Comparison of ENCODE assay signal across 1 cellular context in the genomic region with DNA sequence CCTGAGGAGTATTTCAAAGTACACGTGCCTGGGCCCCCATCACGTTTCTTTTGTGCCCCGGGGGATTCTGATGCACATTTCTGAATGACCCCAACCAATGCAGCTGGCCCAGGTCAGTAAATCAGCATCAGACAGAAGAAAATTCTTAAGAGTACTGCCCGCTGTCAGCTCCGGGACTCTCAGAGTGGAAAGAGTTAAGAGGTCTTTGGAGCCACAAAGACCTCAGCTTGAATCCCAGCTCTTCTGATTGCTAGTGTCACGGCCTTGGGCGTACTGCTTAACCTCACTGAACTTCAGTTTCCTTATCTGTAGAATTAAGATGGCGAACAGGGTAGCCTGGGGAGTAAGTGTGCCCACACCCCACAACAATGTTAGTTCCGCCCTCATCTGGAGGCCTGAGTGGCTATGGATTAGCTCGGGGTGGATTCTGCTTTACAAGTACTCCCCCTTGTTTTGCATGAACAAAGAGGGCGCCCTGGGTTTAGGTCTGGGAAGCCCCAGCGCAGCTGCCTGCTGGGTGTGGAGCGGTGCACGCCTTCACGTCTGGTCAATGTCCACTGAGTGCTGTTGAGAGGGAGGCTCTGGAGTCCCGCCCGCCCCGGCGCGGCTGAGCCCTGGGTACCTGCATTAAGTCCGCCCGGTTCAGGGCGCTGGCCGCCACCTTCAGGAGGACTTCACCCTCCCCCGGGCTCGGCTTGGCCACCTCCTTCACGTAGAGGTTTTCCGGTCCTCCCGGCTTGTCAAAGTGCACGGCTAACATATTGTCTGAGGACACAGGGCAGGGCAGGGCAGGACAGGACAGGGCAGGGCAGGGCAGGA.
TF ChIP-seq lines count a peak whose summit lies in the region.

No MANE protein-coding gene starts in this region.

TF ChIP-seq in HCT116, 20 proteins besides CTCF, POLR2A, EP300 and RAD21 (continued from another document):
- TF ChIP-seq ZBTB33 (IDR thresholded peaks at IDR 0.05; ENCODE audit: extremely low read depth, insufficient replicate concordance, low read length): no peak
